ENCODE assay signal across 8 cellular contexts in genomic region chr15:40564591-40565332, GRCh38. TPM values are rescaled to one million over a fixed set of nuclear protein-coding genes. Genes with fewer than 3 reads are reported as not detected.
A peak's percentile ranks its signal among the peaks of the same experiment; 100 is the strongest.
DNase-seq lines count a peak whose midpoint lies in the region; ATAC-seq and TF ChIP-seq lines count a peak whose summit lies in the region.

CCDC32 (minus strand) TSS chr15:40565042; CDS start chr15:40563015, 2,027 bp downstream.

- H3K4me1 ChIP-seq in colonic mucosa: no peaks in the 10 kb centered on the region

- H3K27me3 Mint-ChIP-seq in activated CD4-positive, alpha-beta T cell treated with anti-CD3 and anti-CD28 coated beads, Interleukin-2, amount 10 ng/mL, durations not matched to agents 24 days and 14 days: no peaks in the 10 kb centered on the region

- H3K36me3 Mint-ChIP-seq in activated CD4-positive, alpha-beta T cell treated with anti-CD3 and anti-CD28 coated beads, Interleukin-2, amount 10 ng/mL, durations not matched to agents 24 days and 14 days (ENCODE audit: low read depth): peaks cover 4% of the 10 kb centered on the region

- peak within 1 kb of the TSS; percentile 91 for H3K4me3 Mint-ChIP-seq in activated CD4-positive, alpha-beta T cell treated with anti-CD3 and anti-CD28 coated beads, Interleukin-2, amount 10 ng/mL, durations not matched to agents 24 days and 14 days

- no peaks in the 10 kb centered on the region for H3K9me3 Mint-ChIP-seq in activated CD4-positive, alpha-beta T cell treated with anti-CD3 and anti-CD28 coated beads, Interleukin-2, amount 10 ng/mL, durations not matched to agents 24 days and 14 days

- peak within 1 kb of the TSS; percentile 90 for H3K27ac ChIP-seq in colonic mucosa
- H3K27ac ChIP-seq in layer of hippocampus (ENCODE audit: low read depth, low read length): peak within 1 kb of the TSS; percentile 90

- no peaks in the 10 kb centered on the region for H3K9me3 ChIP-seq in colonic mucosa

- H3K4me3 ChIP-seq in BJ (ENCODE audit: low read depth, low read length): peak within 1 kb of the TSS; percentile 86
- peak within 1 kb of the TSS; percentile 93 for H3K4me3 ChIP-seq in colonic mucosa

- H3K4me1 Mint-ChIP-seq in activated CD4-positive, alpha-beta T cell treated with anti-CD3 and anti-CD28 coated beads, Interleukin-2, amount 10 ng/mL, durations not matched to agents 24 days and 14 days: peaks cover 28% of the 10 kb centered on the region

- no peaks in the 10 kb centered on the region for H3K27me3 ChIP-seq in BJ (ENCODE audit: control insufficient read depth, insufficient read depth, low read length)
- H3K27me3 ChIP-seq in colonic mucosa: no peaks in the 10 kb centered on the region
- no peaks in the 10 kb centered on the region for H3K27me3 ChIP-seq in layer of hippocampus (ENCODE audit: control insufficient read depth, insufficient read depth, low read length)

- intact Hi-C loops in activated CD4-positive, alpha-beta T cell treated with anti-CD3 and anti-CD28 coated beads, Interleukin-2, amount 10 ng/mL, durations not matched to agents 24 days and 14 days (cut with micrococcal nuclease): loop anchor here (1.0 to 10.0 kb wide), 6 partner anchors 30 to 550 kb away; partner anchors contain the start of genes BAHD1, C15orf62, CHST14 and GCHFR
- intact Hi-C loops in colonic mucosa (cut with DNase I): no loop called here

- CTCF ChIA-PET in BJ (lab: Yijun Ruan, JAX): interaction anchor here (0.9 to 1.3 kb wide), 3 partner anchors 124 to 329 kb away, joined by 3 read pairs; partner anchors contain the start of genes BAHD1 and VPS18

- DNase-seq in BJ (ENCODE audit: low read depth): peak; percentile 94
- DNase-seq in NCI-H526 treated with DMSO at 0.1 percent for 48 hours (lab: John Stamatoyannopoulos, UW): peak; percentile 98
- peak; percentile 99 for DNase-seq in activated CD4-positive, alpha-beta T cell treated with anti-CD3 and anti-CD28 coated beads, Interleukin-2, amount 10 ng/mL, durations not matched to agents 24 days and 14 days
- peak; percentile 99 for DNase-seq in colonic mucosa
- peak; percentile 86 to 89 for DNase-seq in stimulated activated CD4-positive, alpha-beta T cell treated with anti-CD3 and anti-CD28 coated beads, Interleukin-1b, Interleukin-23, amount 100 ng/mL, for 4 hours (ENCODE audit: low read depth in 2 of 2)

- H3K36me3 ChIP-seq in BJ (ENCODE audit: control insufficient read depth, insufficient read depth, low read length) (no peaks in the 10 kb centered on the region), colonic mucosa (no peaks in the 10 kb centered on the region)

- no peak for TF ChIP-seq CTCF in BJ (IDR thresholded peaks at IDR 0.05; ENCODE audit: insufficient read depth, low read depth, low read length)
- no peak for TF ChIP-seq CTCF in colonic mucosa (IDR thresholded peaks at IDR 0.05)

- peak within 1 kb of the TSS; percentile 94 to 100 for H3K9ac ChIP-seq in colonic mucosa (ENCODE audit: low read depth in 2 of 2, low read length in 2 of 2)

- POLR2A ChIA-PET in BJ (lab: Charles Lee): interaction anchor here (0.6 to 1.1 kb wide), 5 partner anchors 12 to 1660 kb away, joined by 3 to 7 read pairs (median 4); partner anchors contain the start of gene VPS18

- peak within 1 kb of the TSS; percentile 94 for H3K27ac Mint-ChIP-seq in activated CD4-positive, alpha-beta T cell treated with anti-CD3 and anti-CD28 coated beads, Interleukin-2, amount 10 ng/mL, durations not matched to agents 24 days and 14 days

- peak; percentile 91 for ATAC-seq in GM19324 (IDR thresholded peaks at IDR 0.05; ENCODE audit: low FRiP score, unreplicated experiment)
- ATAC-seq in HG03469 (IDR thresholded peaks at IDR 0.05; ENCODE audit: unreplicated experiment): peak; percentile 90

RNA-seq across cellular contexts. Expression of gene CCDC32, which starts in this region (rescaled TPM):
- polyA plus RNA-seq in BJ (2011; rRNA removed): 14.1 and 14.8 TPM in 2 replicates
- polyA minus RNA-seq in BJ (2011; rRNA and poly(A)+ RNA removed): 2.6 and 3.5 TPM in 2 replicates
- total RNA-seq in activated CD4-positive, alpha-beta T cell treated with anti-CD3 and anti-CD28 coated beads, Interleukin-2, amount 10 ng/mL, durations not matched to agents 24 days and 14 days: 29.9 and 33.5 TPM in 2 replicates
- total RNA-seq in colonic mucosa: 10 to 100 TPM; 27.5 to 32.0 TPM

Comparison
In these comparisons a context has a peak if more than half of its experiments do, and no peak if none do; other contexts are left out.
1. Peak in every context shown above with its lines: DNase-seq, ATAC-seq, H3K4me3 ChIP-seq and H3K27ac ChIP-seq.